ENCODE assay signal across 8 cellular contexts in the genomic region with DNA sequence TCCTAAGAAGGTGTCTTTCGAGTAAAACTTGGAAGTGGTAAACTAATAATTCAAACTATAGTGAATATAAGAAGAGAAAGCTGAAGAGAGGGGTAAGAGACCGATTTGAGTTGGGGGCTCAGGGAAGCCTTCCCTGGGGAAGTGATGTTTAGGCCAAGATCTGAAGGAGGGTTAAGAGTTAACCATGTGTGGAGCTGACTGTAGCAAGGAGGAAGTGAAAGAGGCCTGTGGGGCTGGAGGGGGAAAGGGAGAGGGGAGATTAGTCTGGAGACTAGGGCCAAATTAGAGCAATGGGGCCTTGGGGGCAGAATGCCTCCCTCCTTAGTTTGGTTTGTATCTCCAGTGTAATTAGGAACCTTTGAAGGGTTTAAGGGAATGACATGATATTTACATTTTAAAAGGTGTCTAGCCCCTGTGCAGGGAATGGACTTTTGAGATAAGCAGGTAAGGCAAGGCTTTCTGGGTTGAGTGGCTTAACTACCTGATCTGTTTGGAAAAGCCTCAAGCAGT. TPM values are rescaled to one million over a fixed set of nuclear protein-coding genes. Genes with fewer than 3 reads are reported as not detected.
DNase-seq lines count a peak whose midpoint lies in the region; ATAC-seq lines count a peak whose summit lies in the region.

No MANE protein-coding gene starts in this region.

- H3K9me3 Mint-ChIP-seq in activated naive CD8-positive, alpha-beta T cell treated with anti-CD3 and anti-CD28 coated beads for 36 hours: no peaks in the 10 kb centered on the region
- H3K9me3 Mint-ChIP-seq in naive thymus-derived CD8-positive, alpha-beta T cell: no peaks in the 10 kb centered on the region

- H3K27me3 Mint-ChIP-seq in activated naive CD8-positive, alpha-beta T cell treated with anti-CD3 and anti-CD28 coated beads for 36 hours: no peaks in the 10 kb centered on the region
- H3K27me3 Mint-ChIP-seq in naive thymus-derived CD8-positive, alpha-beta T cell: no peaks in the 10 kb centered on the region

- POLR2A ChIA-PET in naive thymus-derived CD8-positive, alpha-beta T cell (lab: Charles Lee): interaction anchor here (2.3 to 11.5 kb wide), 4 partner anchors 15 to 119 kb away, joined by 6 to 434 read pairs (median 86); a partner anchor contains a TSS

- peak overlapping the region; percentile 47 for H3K27ac Mint-ChIP-seq in activated naive CD8-positive, alpha-beta T cell treated with anti-CD3 and anti-CD28 coated beads for 36 hours
- H3K27ac Mint-ChIP-seq in naive thymus-derived CD8-positive, alpha-beta T cell: peak overlapping the region; percentile 12 to 94 (median 52)

- H3K4me3 Mint-ChIP-seq in activated naive CD8-positive, alpha-beta T cell treated with anti-CD3 and anti-CD28 coated beads for 36 hours: peak overlapping the region; percentile 91
- peak overlapping the region; percentile 83 to 97 (median 95) for H3K4me3 Mint-ChIP-seq in naive thymus-derived CD8-positive, alpha-beta T cell

- ATAC-seq in HG03520 (IDR thresholded peaks at IDR 0.05; ENCODE audit: unreplicated experiment) (peak; percentile 22), HG02571 (IDR thresholded peaks at IDR 0.05; ENCODE audit: unreplicated experiment) (no peak), sciatic nerve (no peak)
- no peak for ATAC-seq in naive thymus-derived CD8-positive, alpha-beta T cell

- H3K36me3 Mint-ChIP-seq in activated naive CD8-positive, alpha-beta T cell treated with anti-CD3 and anti-CD28 coated beads for 36 hours: peaks cover 30% of the 10 kb centered on the region
- peaks cover 0 to 13% (median 0%) of the 10 kb centered on the region in 3 donors for H3K36me3 Mint-ChIP-seq in naive thymus-derived CD8-positive, alpha-beta T cell

- intact Hi-C loops in sciatic nerve (cut with DNase I): no loop called here

- DNase-seq in activated CD4-positive, alpha-beta T cell treated with anti-CD3 and anti-CD28 coated beads for 48 hours: peak; percentile 17
- DNase-seq in activated CD4-positive, alpha-beta T cell treated with anti-CD3 and anti-CD28 coated beads for 1 hour: no peak
- no peak for DNase-seq in activated naive CD8-positive, alpha-beta T cell treated with anti-CD3 and anti-CD28 coated beads for 36 hours
- no peak for DNase-seq in naive thymus-derived CD8-positive, alpha-beta T cell
- no peak for DNase-seq in central memory CD4-positive, alpha-beta T cell
- no peak for DNase-seq in sciatic nerve (ENCODE audit: low spot score)

- H3K4me1 Mint-ChIP-seq in activated naive CD8-positive, alpha-beta T cell treated with anti-CD3 and anti-CD28 coated beads for 36 hours: peaks cover 51% of the 10 kb centered on the region
- peaks cover 45 to 77% (median 73%) of the 10 kb centered on the region in 4 donors for H3K4me1 Mint-ChIP-seq in naive thymus-derived CD8-positive, alpha-beta T cell

RNA-seq across cellular contexts. Expression of a gene that starts 2.2 kb away (rescaled TPM):
- total RNA-seq in activated naive CD8-positive, alpha-beta T cell treated with anti-CD3 and anti-CD28 coated beads for 36 hours: 10 to 100 TPM; 24.5 to 26.5 TPM
- 10 to 100 TPM; 39.6 to 40.7 TPM for total RNA-seq in naive thymus-derived CD8-positive, alpha-beta T cell
- 1 to 10 TPM; 3.2 to 9.4 (median 4.1) TPM for polyA plus RNA-seq in naive thymus-derived CD8-positive, alpha-beta T cell
- 34.8 TPM for total RNA-seq in sciatic nerve

RNA-seq across cellular contexts. Expression of a gene that starts 34.7 kb away (rescaled TPM):
- 10 to 100 TPM; 89.3 to 93.5 TPM for total RNA-seq in activated naive CD8-positive, alpha-beta T cell treated with anti-CD3 and anti-CD28 coated beads for 36 hours
- total RNA-seq in naive thymus-derived CD8-positive, alpha-beta T cell: 10 to 100 TPM; 68.3 to 70.6 TPM
- 100 to 1,000 TPM; 103 to 128 (median 119) TPM for polyA plus RNA-seq in naive thymus-derived CD8-positive, alpha-beta T cell
- total RNA-seq in sciatic nerve: 119 TPM
